ENCODE assay signal across 9 cellular contexts in genomic region chr2:201151127-201152074, GRCh38. TPM values are rescaled to one million over a fixed set of nuclear protein-coding genes. Genes with fewer than 3 reads are reported as not detected.
DNase-seq lines count a peak whose midpoint lies in the region; ATAC-seq, FAIRE-seq and TF ChIP-seq lines count a peak whose summit lies in the region.
"Had no signal": no experiment of that assay in that cellular context is flagged by ENCODE, and none has a peak within 500 bp of the region (broad histone marks: within the 10 kb centered on the region; RNA-seq: fewer than 3 reads in every experiment).

No MANE protein-coding gene starts in this region.

- H3K27ac ChIP-seq in angular gyrus (ENCODE audit: low read depth, low read length) (peak overlapping the region; percentile 7), HepG2 (ENCODE audit: extremely low read length, insufficient read depth, low read length) (peak overlapping the region; percentile 91), uterus (peak overlapping the region; percentile 60 to 80)
- H3K27ac ChIP-seq: VCaP had no signal

- no peak overlapping the region for H3K4me2 ChIP-seq in HepG2 (ENCODE audit: low read depth, low read length)

- no peak for FAIRE-seq in HepG2 (lab: Jason Lieb, UNC)
- FAIRE-seq in GM12892 (lab: Jason Lieb, UNC) = no peak

- no peak overlapping the region for H3K4me3 ChIP-seq in HepG2 (replicated peaks in 1 of 3; ENCODE audit: insufficient read depth in 1 of 3, low read depth in 2 of 3, low read length in 3 of 3)
- no peak overlapping the region for H3K4me3 ChIP-seq in uterus

- peak; percentile 89 for ATAC-seq in GM21723 (IDR thresholded peaks at IDR 0.05; ENCODE audit: unreplicated experiment)
- ATAC-seq in HepG2 = no peak

- TF ChIP-seq EP300 in HepG2 (IDR thresholded peaks at IDR 0.05; ENCODE audit: low read depth in 2 of 2, low read length in 2 of 2) (no peak), HepG2 (CRISPR knock-in tag; IDR thresholded peaks at IDR 0.05; ENCODE audit: borderline replicate concordance) (no peak)

- TF ChIP-seq POLR2A in HepG2 (IDR thresholded peaks at IDR 0.05; ENCODE audit: insufficient read depth in 1 of 2, low read depth in 2 of 2, low read length in 2 of 2) (no peak), uterus (IDR thresholded peaks at IDR 0.05) (no peak), GM12892 (IDR thresholded peaks at IDR 0.05; ENCODE audit: low read depth, low read length) (no peak)

- peak; percentile 73 for DNase-seq in GF-D8 (lab: John Stamatoyannopoulos, UW)
- peak; percentile 86 for DNase-seq in LHCN-M2 (ENCODE audit: low read depth)
- DNase-seq in HepG2 (ENCODE audit: low spot score) = peak; percentile 39
- DNase-seq in uterus = no peak
- no peak for DNase-seq in GM12892 (ENCODE audit: insufficient read length)
- DNase-seq in retina = no peak

- POLR2A ChIA-PET in HepG2 (lab: Yijun Ruan, JAX) = interaction anchor here (0.7 to 5.7 kb wide), 5 partner anchors 31 to 287 kb away, joined by 3 to 75 read pairs (median 3); partner anchors contain the start of genes CASP10, CFLAR, CLK1 and NIF3L1

- TF ChIP-seq CTCF in HepG2 (CRISPR knock-in tag; IDR thresholded peaks at IDR 0.05) (no peak), uterus (IDR thresholded peaks at IDR 0.05) (no peak)

- in situ Hi-C loops in HepG2 (cut with HindIII; ENCODE audit: extremely low pct_ligation_motif_present, low pct_unique_long_range_greater_than_20kb) = no loop called here

- intact Hi-C loops in HepG2 (cut with micrococcal nuclease; ENCODE audit: unreplicated experiment) = no loop called here
- intact Hi-C loops in uterus (cut with DNase I; ENCODE audit: low total_unique reads) = no loop called here

- CTCF ChIA-PET in HepG2 (lab: Yijun Ruan, JAX; ENCODE audit: low intra/inter-chr PET ratio, low total read pairs) = no interaction called here

- H2AFZ ChIP-seq in HepG2 (ENCODE audit: low read length) = no peak overlapping the region

- H3K36me3 ChIP-seq in HepG2 (replicated peaks in 1 of 2; ENCODE audit: control insufficient read depth in 1 of 2, insufficient read depth in 2 of 2, low read length in 2 of 2) (peaks cover 8 to 45% of the 10 kb centered on the region in 2 experiments; a peak in 4 of 5 replicates), uterus (no peaks in the 10 kb centered on the region)

- no peaks in the 10 kb centered on the region for H3K9me3 ChIP-seq in HepG2 (ENCODE audit: low read length)
- no peaks in the 10 kb centered on the region for H3K9me3 ChIP-seq in uterus

- no peak overlapping the region for H3K9ac ChIP-seq in HepG2 (ENCODE audit: insufficient read depth, low read depth, low read length)

- 79% methylated on average over 9 of the region's 9 CpGs for WGBS in HepG2 (ENCODE audit: low lambda C conversion rate)

- H3K4me1 ChIP-seq in HepG2 (ENCODE audit: insufficient read depth, low read length) = peaks cover 39% of the 10 kb centered on the region
- H3K4me1 ChIP-seq in uterus = peaks cover 0 to 5% of the 10 kb centered on the region in 2 donors

- peaks cover 3% of the 10 kb centered on the region for H3K79me2 ChIP-seq in HepG2 (ENCODE audit: insufficient read depth, low read length)

- H4K20me1 ChIP-seq in HepG2 (ENCODE audit: insufficient read depth, low read length) = no peaks in the 10 kb centered on the region

- BruUV-seq in HepG2 (replicated peaks; lab: Mats Ljungman, UMichigan) = TSS peak; percentile 6

- H3K27me3 ChIP-seq in HepG2 (ENCODE audit: control insufficient read depth in 1 of 2, insufficient read depth in 2 of 2, low read length in 2 of 2) (no peaks in the 10 kb centered on the region), uterus (no peaks in the 10 kb centered on the region)

- no peak for TF ChIP-seq RAD21 in HepG2 (CRISPR knock-in tag; IDR thresholded peaks at IDR 0.05)

TF ChIP-seq in HepG2, 621 proteins besides CTCF, POLR2A, EP300 and RAD21:
- no peak for TF ChIP-seq ZSCAN29 (CRISPR knock-in tag; conservative IDR thresholded peaks at IDR 0.05)
- no peak for TF ChIP-seq CEBPB (IDR thresholded peaks at IDR 0.05; ENCODE audit: borderline replicate concordance, low read depth, low read length)
- peak; percentile 65 for TF ChIP-seq FOSL2 (CRISPR knock-in tag; IDR thresholded peaks at IDR 0.05)
- no peak for TF ChIP-seq HIC2 (CRISPR knock-in tag; IDR thresholded peaks at IDR 0.05; ENCODE audit: low read depth)
- 0 out of 2 replicates have a peak, but pooled peaks have one; percentile 29 for TF ChIP-seq ZNF24 (IDR thresholded peaks at IDR 0.05)
TF ChIP-seq in HepG2: peak in this region for 2.

RNA-seq across cellular contexts. Expression of gene CASP10, which starts 31.5 kb away (rescaled TPM):
- total RNA-seq in LHCN-M2 (2014; rRNA removed) (0.38 and 0.52 TPM in 2 replicates), HepG2 (2016; rRNA removed; fragmentation: Illumina TruSeq; extraction: Trizol) (22.2 and 31.1 TPM in 2 replicates), uterus (10 to 100 TPM in 2 of 4 donors, 1 to 10 TPM in 2; 1.8 to 21.6 (median 11.7) TPM)
- polyA plus RNA-seq in LHCN-M2 (2012) = 0.17 TPM
- total RNA-seq in HepG2 (2016; cell fraction: cytosol; rRNA removed; fragmentation: Illumina TruSeq; extraction: Trizol; ENCODE audit: low read depth) = 1.6 and 2.2 TPM in 2 replicates
- total RNA-seq in HepG2 (2016; cell fraction: insoluble cytoplasmic fraction; rRNA removed; fragmentation: Illumina TruSeq; extraction: Trizol) = 22.9 and 30.3 TPM in 2 replicates
- total RNA-seq in HepG2 (2016; cell fraction: membrane; rRNA removed; fragmentation: Illumina TruSeq; extraction: Trizol) = 6.6 and 8.3 TPM in 2 replicates
- total RNA-seq in HepG2 (2016; cell fraction: nucleus; rRNA removed; fragmentation: Illumina TruSeq; extraction: Trizol) = 26.9 and 27.1 TPM in 2 replicates
- 23.8 and 25.1 TPM in 2 replicates for polyA plus RNA-seq in HepG2 (2011; rRNA removed)
- 12.7 and 16.6 TPM in 2 replicates for polyA plus RNA-seq in HepG2 (2011; cell fraction: cytosol; rRNA removed)
- polyA plus RNA-seq in HepG2 (2011; cell fraction: nucleus; rRNA removed) = 24.5 and 34.7 TPM in 2 replicates
- polyA plus RNA-seq in HepG2 (2012) = 11.2 and 17.0 TPM in 2 replicates
- polyA plus RNA-seq in HepG2 (2016; cell fraction: cytosol; fragmentation: Illumina TruSeq; extraction: Trizol; ENCODE audit: low read depth) = 0.84 and 1.2 TPM in 2 replicates
- polyA plus RNA-seq in HepG2 (2016; cell fraction: insoluble cytoplasmic fraction; fragmentation: Illumina TruSeq; extraction: Trizol; ENCODE audit: low read depth) = 14.4 and 15.3 TPM in 2 replicates
- 1.9 and 2.2 TPM in 2 replicates for polyA plus RNA-seq in HepG2 (2016; cell fraction: membrane; fragmentation: Illumina TruSeq; extraction: Trizol; ENCODE audit: low read depth)
- polyA plus RNA-seq in HepG2 (2016; cell fraction: nucleus; fragmentation: Illumina TruSeq; extraction: Trizol; ENCODE audit: insufficient read depth, low read depth) = 20.1 and 22.5 TPM in 2 replicates
- polyA minus RNA-seq in HepG2 (2011; rRNA and poly(A)+ RNA removed; ENCODE audit: low replicate concordance) = 7.9 and 31.1 TPM in 2 replicates
- 14.6 and 20.1 TPM in 2 replicates for polyA minus RNA-seq in HepG2 (2011; cell fraction: cytosol; rRNA and poly(A)+ RNA removed)
- polyA minus RNA-seq in HepG2 (2011; cell fraction: nucleus; rRNA and poly(A)+ RNA removed) = 47.4 and 79.1 TPM in 2 replicates
- polyA plus RNA-seq in GM12892 (2012; ENCODE audit: missing spikeins) = 7.7 TPM

RNA-seq across cellular contexts. Expression of gene CFLAR, which starts 35.4 kb away (rescaled TPM):
- total RNA-seq in LHCN-M2 (2014; rRNA removed) = 47.7 and 50.0 TPM in 2 replicates
- polyA plus RNA-seq in LHCN-M2 (2012) = 37.6 TPM
- total RNA-seq in HepG2 (2016; rRNA removed; fragmentation: Illumina TruSeq; extraction: Trizol) = 92.1 and 109 TPM in 2 replicates
- total RNA-seq in HepG2 (2016; cell fraction: cytosol; rRNA removed; fragmentation: Illumina TruSeq; extraction: Trizol; ENCODE audit: low read depth) = 30.7 and 32.1 TPM in 2 replicates
- total RNA-seq in HepG2 (2016; cell fraction: insoluble cytoplasmic fraction; rRNA removed; fragmentation: Illumina TruSeq; extraction: Trizol) = 93.7 and 102 TPM in 2 replicates
- 40.1 and 45.4 TPM in 2 replicates for total RNA-seq in HepG2 (2016; cell fraction: membrane; rRNA removed; fragmentation: Illumina TruSeq; extraction: Trizol)
- 117 and 122 TPM in 2 replicates for total RNA-seq in HepG2 (2016; cell fraction: nucleus; rRNA removed; fragmentation: Illumina TruSeq; extraction: Trizol)
- 37.3 and 43.8 TPM in 2 replicates for polyA plus RNA-seq in HepG2 (2011; rRNA removed)
- polyA plus RNA-seq in HepG2 (2011; cell fraction: cytosol; rRNA removed) = 20.7 and 26.9 TPM in 2 replicates
- polyA plus RNA-seq in HepG2 (2011; cell fraction: nucleus; rRNA removed) = 67.5 and 77.8 TPM in 2 replicates
- polyA plus RNA-seq in HepG2 (2012) = 46.4 and 55.2 TPM in 2 replicates
- polyA plus RNA-seq in HepG2 (2016; cell fraction: cytosol; fragmentation: Illumina TruSeq; extraction: Trizol; ENCODE audit: low read depth) = 12.3 and 18.6 TPM in 2 replicates
- 85.8 and 89.0 TPM in 2 replicates for polyA plus RNA-seq in HepG2 (2016; cell fraction: insoluble cytoplasmic fraction; fragmentation: Illumina TruSeq; extraction: Trizol; ENCODE audit: low read depth)
- 27.6 and 32.5 TPM in 2 replicates for polyA plus RNA-seq in HepG2 (2016; cell fraction: membrane; fragmentation: Illumina TruSeq; extraction: Trizol; ENCODE audit: low read depth)
- 97.6 and 113 TPM in 2 replicates for polyA plus RNA-seq in HepG2 (2016; cell fraction: nucleus; fragmentation: Illumina TruSeq; extraction: Trizol; ENCODE audit: insufficient read depth, low read depth)
- polyA minus RNA-seq in HepG2 (2011; rRNA and poly(A)+ RNA removed; ENCODE audit: low replicate concordance) = 26.0 and 106 TPM in 2 replicates
- 21.5 and 23.9 TPM in 2 replicates for polyA minus RNA-seq in HepG2 (2011; cell fraction: cytosol; rRNA and poly(A)+ RNA removed)
- 213 and 290 TPM in 2 replicates for polyA minus RNA-seq in HepG2 (2011; cell fraction: nucleus; rRNA and poly(A)+ RNA removed)
- 100 to 1,000 TPM; 176 to 217 (median 201) TPM for total RNA-seq in uterus
- polyA plus RNA-seq in GM12892 (2012; ENCODE audit: missing spikeins) = 246 TPM

Comparison
In these comparisons a context has a peak if more than half of its experiments do, and no peak if none do; other contexts are left out.
1. DNase-seq: peak in GF-D8 (single experiment), LHCN-M2 (single experiment) and HepG2 (single experiment); none in uterus (0 of 2), GM12892 (single experiment) and retina (single experiment).
2. H3K27ac ChIP-seq: peak in every context shown above with its lines; median percentile 91 in HepG2; 70 in uterus; 7 in angular gyrus.